ENCODE assay signal across 17 cellular contexts in the genomic region with DNA sequence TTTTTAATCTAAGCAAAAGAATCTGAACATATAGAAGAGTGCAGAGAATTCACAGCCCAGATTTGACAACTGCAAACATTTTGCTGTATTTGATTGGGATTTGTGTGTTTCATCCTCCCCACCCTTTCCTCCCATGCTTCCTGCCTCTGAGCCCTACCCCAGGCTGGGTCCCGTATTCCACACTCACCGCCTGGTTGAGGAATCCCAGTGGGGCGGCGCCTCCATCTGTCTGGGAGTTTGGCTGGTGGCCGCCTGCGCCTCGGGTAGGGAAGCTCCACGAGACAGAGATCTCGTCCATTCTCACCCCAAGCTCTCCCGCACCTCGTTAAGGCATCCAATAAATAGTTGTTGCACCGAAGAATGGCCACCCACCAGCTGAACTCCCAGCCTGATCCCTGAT.
A peak's percentile ranks its signal among the peaks of the same experiment; 100 is the strongest.
DNase-seq lines count a peak whose midpoint lies in the region; TF ChIP-seq lines count a peak whose summit lies in the region.
"Had no signal": no experiment of that assay in that cellular context is flagged by ENCODE, and none has a peak within 500 bp of the region (broad histone marks: within the 10 kb centered on the region; RNA-seq: fewer than 3 reads in every experiment).

No MANE protein-coding gene starts in this region.

- no peak overlapping the region for H3K4me3 Mint-ChIP-seq in dendritic cell treated with granulocyte-macrophage colony-stimulating factor and Interleukin-4, amounts not matched to agents 40 ng/mL and 50 ng/mL, for 4 days
- H3K4me3 Mint-ChIP-seq in neural progenitor cell, result no peak overlapping the region
- no peak overlapping the region for H3K4me3 Mint-ChIP-seq in MCF 10A (ENCODE audit: unreplicated experiment)
- H3K4me3 Mint-ChIP-seq: CD8-positive, alpha-beta T cell; IgD-negative memory B cell had no signal

- H3K36me3 ChIP-seq in H7 (replicated peaks; ENCODE audit: control insufficient read depth, insufficient read depth, low read length) (no peaks in the 10 kb centered on the region), neural progenitor cell (no peaks in the 10 kb centered on the region), SK-N-SH (replicated peaks in 1 of 2; ENCODE audit: control insufficient read depth in 1 of 2, insufficient read depth in 2 of 2, low read length in 1 of 2) (no peaks in the 10 kb centered on the region)
- H3K36me3 ChIP-seq: SJSA1 had no signal

- H3F3A ChIP-seq in neural progenitor cell (ENCODE audit: low read depth) (no peaks in the 10 kb centered on the region), SK-N-SH (replicated peaks; ENCODE audit: insufficient read depth) (no peaks in the 10 kb centered on the region)

- H3K9me2 ChIP-seq in SK-N-SH, result no peaks in the 10 kb centered on the region

- intact Hi-C loops in dendritic cell treated with granulocyte-macrophage colony-stimulating factor and Interleukin-4, amounts not matched to agents 40 ng/mL and 50 ng/mL, for 4 days (cut with micrococcal nuclease), result no loop called here
- intact Hi-C loops in MCF 10A (cut with micrococcal nuclease), result no loop called here

- WGBS in SK-N-SH (ENCODE audit: low lambda C conversion rate), result 54% methylated on average over 12 of the region's 12 CpGs

- H3K27ac Mint-ChIP-seq in dendritic cell treated with granulocyte-macrophage colony-stimulating factor and Interleukin-4, amounts not matched to agents 40 ng/mL and 50 ng/mL, for 4 days, result peak overlapping the region; percentile 18
- H3K27ac Mint-ChIP-seq in neural progenitor cell, result peak overlapping the region; percentile 23
- H3K27ac Mint-ChIP-seq in MCF 10A (ENCODE audit: low read depth, unreplicated experiment), result no peak overlapping the region
- H3K27ac Mint-ChIP-seq: CD8-positive, alpha-beta T cell; IgD-negative memory B cell had no signal

- H3K4me1 Mint-ChIP-seq in dendritic cell treated with granulocyte-macrophage colony-stimulating factor and Interleukin-4, amounts not matched to agents 40 ng/mL and 50 ng/mL, for 4 days (ENCODE audit: low read depth), result peaks cover 18% of the 10 kb centered on the region
- peaks cover 8% of the 10 kb centered on the region for H3K4me1 Mint-ChIP-seq in neural progenitor cell
- H3K4me1 Mint-ChIP-seq in MCF 10A (ENCODE audit: insufficient read depth, unreplicated experiment), result peaks cover 6% of the 10 kb centered on the region

- H3K4me2 ChIP-seq in neural progenitor cell, result no peak overlapping the region
- no peak overlapping the region for H3K4me2 ChIP-seq in SK-N-SH

- BruUV-seq in MCF 10A (replicated peaks; lab: Mats Ljungman, UMichigan), result no TSS peak

- H3K9ac ChIP-seq in neural progenitor cell (no peak overlapping the region), SK-N-SH (no peak overlapping the region)

- H4K20me1 ChIP-seq in neural progenitor cell (ENCODE audit: low read depth), result no peaks in the 10 kb centered on the region
- no peaks in the 10 kb centered on the region for H4K20me1 ChIP-seq in SK-N-SH (ENCODE audit: insufficient read depth)

- H3K79me2 ChIP-seq in neural progenitor cell (ENCODE audit: low read depth) (no peaks in the 10 kb centered on the region), SK-N-SH (ENCODE audit: insufficient read depth) (no peaks in the 10 kb centered on the region)

- H3K27me3 ChIP-seq in H7 (ENCODE audit: control insufficient read depth, insufficient read depth, low read length) (peaks cover 2% of the 10 kb centered on the region), neural progenitor cell (peaks cover 11% of the 10 kb centered on the region), SK-N-SH (ENCODE audit: insufficient read depth) (peaks cover 18% of the 10 kb centered on the region)

- no peak for TF ChIP-seq RAD21 in SK-N-SH (IDR thresholded peaks at IDR 0.05; ENCODE audit: low read length)

- peak; percentile 18 for DNase-seq in NCI-H1694 treated with DMSO at 0.1 percent for 48 hours (lab: John Stamatoyannopoulos, UW)
- DNase-seq in NCI-H1694 (lab: John Stamatoyannopoulos, UW), result no peak
- DNase-seq in H7, result peak; percentile 53
- no peak for DNase-seq in neural progenitor cell (ENCODE audit: low spot score)
- no peak for DNase-seq in MCF 10A (ENCODE audit: unreplicated experiment)
- no peak for DNase-seq in SK-N-SH
- DNase-seq: 8988T; CD8-positive, alpha-beta T cell; GDM1; Karpas-422; NCI-H1417; NCI-H2081; NCI-H446; NCI-H526 had no signal

- CTCF ChIA-PET in MCF 10A (lab: Yijun Ruan, JAX), result interaction anchor here (0.6 to 1.5 kb wide), 2 partner anchors 118 to 204 kb away, joined by 3 read pairs; no protein-coding TSS in a partner anchor
- CTCF ChIA-PET in SK-N-SH (lab: Yijun Ruan, JAX), result interaction anchor here (3.6 to 8.8 kb wide), 2 partner anchors 36 to 166 kb away, joined by 18 to 104 read pairs; no protein-coding TSS in a partner anchor

- H3K27ac ChIP-seq in neural progenitor cell, result no peak overlapping the region
- H3K27ac ChIP-seq in SK-N-SH (ENCODE audit: low read depth in 2 of 2, low read length in 1 of 2), result no peak overlapping the region
- H3K27ac ChIP-seq: SJSA1 had no signal

- H3K4me3 ChIP-seq in H7 (ENCODE audit: insufficient read depth, low read depth, low read length) (no peak overlapping the region), neural progenitor cell (no peak overlapping the region), SK-N-SH (ENCODE audit: low read depth in 2 of 2, low read length in 1 of 2) (no peak overlapping the region)
- H3K4me3 ChIP-seq: SJSA1 had no signal

- H3K27me3 Mint-ChIP-seq in dendritic cell treated with granulocyte-macrophage colony-stimulating factor and Interleukin-4, amounts not matched to agents 40 ng/mL and 50 ng/mL, for 4 days, result peaks cover 13% of the 10 kb centered on the region
- H3K27me3 Mint-ChIP-seq in neural progenitor cell (ENCODE audit: insufficient read depth, low read depth), result peaks cover 10% of the 10 kb centered on the region
- H3K27me3 Mint-ChIP-seq in MCF 10A (ENCODE audit: insufficient read depth, unreplicated experiment), result peaks cover 55% of the 10 kb centered on the region

- H3K36me3 Mint-ChIP-seq in dendritic cell treated with granulocyte-macrophage colony-stimulating factor and Interleukin-4, amounts not matched to agents 40 ng/mL and 50 ng/mL, for 4 days (ENCODE audit: low read depth), result no peaks in the 10 kb centered on the region
- H3K36me3 Mint-ChIP-seq in neural progenitor cell, result no peaks in the 10 kb centered on the region
- no peaks in the 10 kb centered on the region for H3K36me3 Mint-ChIP-seq in MCF 10A (ENCODE audit: insufficient read depth, unreplicated experiment)
- H3K36me3 Mint-ChIP-seq: CD8-positive, alpha-beta T cell; IgD-negative memory B cell had no signal

- no peaks in the 10 kb centered on the region for H3K9me3 ChIP-seq in neural progenitor cell (ENCODE audit: low read depth)
- H3K9me3 ChIP-seq in SK-N-SH, result no peaks in the 10 kb centered on the region
- H3K9me3 ChIP-seq: SJSA1 had no signal

- H3K4me1 ChIP-seq in neural progenitor cell, result no peaks in the 10 kb centered on the region
- peaks cover 0 to 1% of the 10 kb centered on the region in 2 experiments; a peak in 1 of 4 replicates for H3K4me1 ChIP-seq in SK-N-SH (ENCODE audit: control insufficient read depth in 1 of 2, insufficient read depth in 2 of 2, low read depth in 1 of 2, low read length in 1 of 2)
- H3K4me1 ChIP-seq: SJSA1 had no signal

- POLR2A ChIA-PET in MCF 10A (lab: Yijun Ruan, JAX), result interaction anchor here (0.6 kb wide), 1 partner anchor 130 kb away, joined by 5 read pairs; no protein-coding TSS in a partner anchor
- POLR2A ChIA-PET in SK-N-SH (lab: Yijun Ruan, JAX), result no interaction called here

- H2AFZ ChIP-seq in neural progenitor cell (replicated peaks) (no peak overlapping the region), SK-N-SH (ENCODE audit: low read depth) (no peak overlapping the region)

- H3K9me3 Mint-ChIP-seq in dendritic cell treated with granulocyte-macrophage colony-stimulating factor and Interleukin-4, amounts not matched to agents 40 ng/mL and 50 ng/mL, for 4 days, result no peaks in the 10 kb centered on the region
- H3K9me3 Mint-ChIP-seq in neural progenitor cell (no peaks in the 10 kb centered on the region), MCF 10A (ENCODE audit: unreplicated experiment) (no peaks in the 10 kb centered on the region)
- H3K9me3 Mint-ChIP-seq: CD8-positive, alpha-beta T cell; IgD-negative memory B cell had no signal

- TF ChIP-seq CTCF in neural progenitor cell (IDR thresholded peaks at IDR 0.05) (no peak), MCF 10A (IDR thresholded peaks at IDR 0.05; ENCODE audit: unreplicated experiment) (no peak), SK-N-SH (IDR thresholded peaks at IDR 0.05) (no peak)

- no peak for TF ChIP-seq EP300 in SK-N-SH (IDR thresholded peaks at IDR 0.05; ENCODE audit: borderline replicate concordance in 1 of 2, low read depth in 1 of 2, low read length in 1 of 2)

TF ChIP-seq in SK-N-SH, 30 proteins besides CTCF, POLR2A, EP300 and RAD21 (continues in another document):
- TF ChIP-seq FOSL2 (IDR thresholded peaks at IDR 0.05; ENCODE audit: borderline replicate concordance, low read depth), result no peak
- TF ChIP-seq, protein P1, sequence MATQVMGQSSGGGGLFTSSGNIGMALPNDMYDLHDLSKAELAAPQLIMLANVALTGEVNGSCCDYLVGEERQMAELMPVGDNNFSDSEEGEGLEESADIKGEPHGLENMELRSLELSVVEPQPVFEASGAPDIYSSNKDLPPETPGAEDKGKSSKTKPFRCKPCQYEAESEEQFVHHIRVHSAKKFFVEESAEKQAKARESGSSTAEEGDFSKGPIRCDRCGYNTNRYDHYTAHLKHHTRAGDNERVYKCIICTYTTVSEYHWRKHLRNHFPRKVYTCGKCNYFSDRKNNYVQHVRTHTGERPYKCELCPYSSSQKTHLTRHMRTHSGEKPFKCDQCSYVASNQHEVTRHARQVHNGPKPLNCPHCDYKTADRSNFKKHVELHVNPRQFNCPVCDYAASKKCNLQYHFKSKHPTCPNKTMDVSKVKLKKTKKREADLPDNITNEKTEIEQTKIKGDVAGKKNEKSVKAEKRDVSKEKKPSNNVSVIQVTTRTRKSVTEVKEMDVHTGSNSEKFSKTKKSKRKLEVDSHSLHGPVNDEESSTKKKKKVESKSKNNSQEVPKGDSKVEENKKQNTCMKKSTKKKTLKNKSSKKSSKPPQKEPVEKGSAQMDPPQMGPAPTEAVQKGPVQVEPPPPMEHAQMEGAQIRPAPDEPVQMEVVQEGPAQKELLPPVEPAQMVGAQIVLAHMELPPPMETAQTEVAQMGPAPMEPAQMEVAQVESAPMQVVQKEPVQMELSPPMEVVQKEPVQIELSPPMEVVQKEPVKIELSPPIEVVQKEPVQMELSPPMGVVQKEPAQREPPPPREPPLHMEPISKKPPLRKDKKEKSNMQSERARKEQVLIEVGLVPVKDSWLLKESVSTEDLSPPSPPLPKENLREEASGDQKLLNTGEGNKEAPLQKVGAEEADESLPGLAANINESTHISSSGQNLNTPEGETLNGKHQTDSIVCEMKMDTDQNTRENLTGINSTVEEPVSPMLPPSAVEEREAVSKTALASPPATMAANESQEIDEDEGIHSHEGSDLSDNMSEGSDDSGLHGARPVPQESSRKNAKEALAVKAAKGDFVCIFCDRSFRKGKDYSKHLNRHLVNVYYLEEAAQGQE (IDR thresholded peaks at IDR 0.05; ENCODE audit: low read depth, low read length), result no peak
- TF ChIP-seq FOXJ3 (CRISPR knock-in tag; IDR thresholded peaks at IDR 0.05), result no peak
- TF ChIP-seq RFX5 (IDR thresholded peaks at IDR 0.05; ENCODE audit: low read length), result no peak
- no peak for TF ChIP-seq TEAD4 (IDR thresholded peaks at IDR 0.05; ENCODE audit: borderline replicate concordance, insufficient read depth)
- TF ChIP-seq NRF1 (IDR thresholded peaks at IDR 0.05; ENCODE audit: low read depth, low read length), result no peak

Comparison
In these comparisons a context has a peak if more than half of its experiments do, and no peak if none do; other contexts are left out.
1. DNase-seq: peak in NCI-H1694 treated with DMSO at 0.1 percent for 48 hours (single experiment) and H7 (single experiment); none in NCI-H1694 (single experiment), neural progenitor cell (single experiment), MCF 10A (single experiment) and SK-N-SH (single experiment).